In genomic region chr1:86429122-86429725, GRCh38 we compare ENCODE assay signal across 12 cellular contexts. TPM values are rescaled to one million over a fixed set of nuclear protein-coding genes. Genes with fewer than 3 reads are reported as not detected.
A peak's percentile ranks its signal among the peaks of the same experiment; 100 is the strongest.
DNase-seq lines count a peak whose midpoint lies in the region; ATAC-seq and TF ChIP-seq lines count a peak whose summit lies in the region.
"Had no signal": no experiment of that assay in that cellular context is flagged by ENCODE, and none has a peak within 500 bp of the region (broad histone marks: within the 10 kb centered on the region; RNA-seq: fewer than 3 reads in every experiment).

No MANE protein-coding gene starts in this region.

- H3K27me3 ChIP-seq in ovary, result no peaks in the 10 kb centered on the region

- H3K4me1 Mint-ChIP-seq in natural killer cell treated with Interleukin-12 subunit alpha and Interleukin-12 subunit beta and Interleukin-15 and Interleukin-18, amount 100 ng/mL, for 72 hours (ENCODE audit: low read depth in 2 of 2), result peaks cover 5 to 6% of the 10 kb centered on the region in 2 donors
- no peaks in the 10 kb centered on the region for H3K4me1 Mint-ChIP-seq in activated T-helper 1 cell treated with anti-CD3 and anti-CD28 coated beads, Interleukin-12 subunit alpha, Interleukin-12 subunit beta, Interleukin-2, Interleukin-4 antibody, amounts not matched to agents 30 ng/mL and 10 ng/mL and 1 ng/mL, durations not matched to agents 14 hours and 24 hours and 36 hours (ENCODE audit: low read depth)
- H3K4me1 Mint-ChIP-seq: activated naive CD8-positive, alpha-beta T cell treated with anti-CD3 and anti-CD28 coated beads for 36 hours had no signal

- no peak for TF ChIP-seq POLR2A in ovary (IDR thresholded peaks at IDR 0.05)

- peaks cover 5 to 9% of the 10 kb centered on the region in 2 donors for H3K27me3 Mint-ChIP-seq in natural killer cell treated with Interleukin-12 subunit alpha and Interleukin-12 subunit beta and Interleukin-15 and Interleukin-18, amount 100 ng/mL, for 72 hours
- H3K27me3 Mint-ChIP-seq in activated T-helper 1 cell treated with anti-CD3 and anti-CD28 coated beads, Interleukin-12 subunit alpha, Interleukin-12 subunit beta, Interleukin-2, Interleukin-4 antibody, amounts not matched to agents 30 ng/mL and 10 ng/mL and 1 ng/mL, durations not matched to agents 14 hours and 24 hours and 36 hours (ENCODE audit: insufficient read depth), result peaks cover 2% of the 10 kb centered on the region

- H3K4me3 Mint-ChIP-seq in natural killer cell treated with Interleukin-12 subunit alpha and Interleukin-12 subunit beta and Interleukin-15 and Interleukin-18, amount 100 ng/mL, for 72 hours, result no peak overlapping the region
- no peak overlapping the region for H3K4me3 Mint-ChIP-seq in activated T-helper 1 cell treated with anti-CD3 and anti-CD28 coated beads, Interleukin-12 subunit alpha, Interleukin-12 subunit beta, Interleukin-2, Interleukin-4 antibody, amounts not matched to agents 30 ng/mL and 10 ng/mL and 1 ng/mL, durations not matched to agents 14 hours and 24 hours and 36 hours
- H3K4me3 Mint-ChIP-seq: activated naive CD8-positive, alpha-beta T cell treated with anti-CD3 and anti-CD28 coated beads for 36 hours had no signal

- TF ChIP-seq CTCF in AG10803 (conservative IDR thresholded peaks at IDR 0.05; ENCODE audit: low read length) (no peak), choroid plexus epithelial cell (conservative IDR thresholded peaks at IDR 0.05; ENCODE audit: low read depth, low read length) (no peak), ovary (IDR thresholded peaks at IDR 0.05) (no peak)

- H3K4me3 ChIP-seq in AG10803 (ENCODE audit: low read length), result no peak overlapping the region
- H3K4me3 ChIP-seq in choroid plexus epithelial cell (ENCODE audit: low read depth, low read length), result no peak overlapping the region
- no peak overlapping the region for H3K4me3 ChIP-seq in ovary

- DNase-seq in AG10803 (ENCODE audit: low read depth) (peak; percentile 42), M059J (ENCODE audit: low read depth) (peak; percentile 54), choroid plexus epithelial cell (ENCODE audit: low read depth) (peak; percentile 37), ovary (no peak), NCI-H446 treated with DMSO at 0.1 percent for 48 hours (lab: John Stamatoyannopoulos, UW) (no peak)
- DNase-seq in natural killer cell treated with Interleukin-12 subunit alpha and Interleukin-12 subunit beta and Interleukin-15 and Interleukin-18, amount 100 ng/mL, for 72 hours (ENCODE audit: low spot score), result no peak
- DNase-seq in activated T-cell treated with anti-CD3 and anti-CD28 coated beads, Interleukin-2, amount 50 U/mL, for 48 hours, result no peak
- DNase-seq in activated T-helper 1 cell treated with anti-CD3 and anti-CD28 coated beads, Interleukin-12 subunit alpha, Interleukin-12 subunit beta, Interleukin-2, Interleukin-4 antibody, amounts not matched to agents 30 ng/mL and 10 ng/mL and 1 ng/mL, durations not matched to agents 14 hours and 24 hours and 36 hours (ENCODE audit: low spot score), result no peak
- DNase-seq: activated naive CD8-positive, alpha-beta T cell treated with anti-CD3 and anti-CD28 coated beads for 36 hours; effector memory CD4-positive, alpha-beta T cell had no signal

- H3K36me3 ChIP-seq in ovary, result no peaks in the 10 kb centered on the region

- H3K9me3 ChIP-seq in ovary, result no peaks in the 10 kb centered on the region

- no peaks in the 10 kb centered on the region for H3K36me3 Mint-ChIP-seq in natural killer cell treated with Interleukin-12 subunit alpha and Interleukin-12 subunit beta and Interleukin-15 and Interleukin-18, amount 100 ng/mL, for 72 hours
- H3K36me3 Mint-ChIP-seq in activated T-helper 1 cell treated with anti-CD3 and anti-CD28 coated beads, Interleukin-12 subunit alpha, Interleukin-12 subunit beta, Interleukin-2, Interleukin-4 antibody, amounts not matched to agents 30 ng/mL and 10 ng/mL and 1 ng/mL, durations not matched to agents 14 hours and 24 hours and 36 hours (ENCODE audit: low read depth), result no peaks in the 10 kb centered on the region
- H3K36me3 Mint-ChIP-seq: activated naive CD8-positive, alpha-beta T cell treated with anti-CD3 and anti-CD28 coated beads for 36 hours had no signal

- intact Hi-C loops in ovary (cut with DNase I), result no loop called here
- intact Hi-C loops in activated T-helper 1 cell treated with anti-CD3 and anti-CD28 coated beads, Interleukin-12 subunit alpha, Interleukin-12 subunit beta, Interleukin-2, Interleukin-4 antibody, amounts not matched to agents 30 ng/mL and 10 ng/mL and 1 ng/mL, durations not matched to agents 14 hours and 24 hours and 36 hours (cut with micrococcal nuclease), result no loop called here

- 73 to 77% (median 77%) methylated on average over 7 of the region's 7 CpGs for WGBS in ovary, 3 donors

- ATAC-seq in natural killer cell treated with Interleukin-12 subunit alpha and Interleukin-12 subunit beta and Interleukin-15 and Interleukin-18, amount 100 ng/mL, for 72 hours, result peak; percentile 43 to 53

- no peak overlapping the region for H3K27ac Mint-ChIP-seq in natural killer cell treated with Interleukin-12 subunit alpha and Interleukin-12 subunit beta and Interleukin-15 and Interleukin-18, amount 100 ng/mL, for 72 hours
- H3K27ac Mint-ChIP-seq in activated T-helper 1 cell treated with anti-CD3 and anti-CD28 coated beads, Interleukin-12 subunit alpha, Interleukin-12 subunit beta, Interleukin-2, Interleukin-4 antibody, amounts not matched to agents 30 ng/mL and 10 ng/mL and 1 ng/mL, durations not matched to agents 14 hours and 24 hours and 36 hours, result no peak overlapping the region
- H3K27ac Mint-ChIP-seq: activated naive CD8-positive, alpha-beta T cell treated with anti-CD3 and anti-CD28 coated beads for 36 hours had no signal

- H3K27ac ChIP-seq in ovary, result peak overlapping the region in 1 of 2 donors; percentile 65

- no peaks in the 10 kb centered on the region for H3K9me3 Mint-ChIP-seq in natural killer cell treated with Interleukin-12 subunit alpha and Interleukin-12 subunit beta and Interleukin-15 and Interleukin-18, amount 100 ng/mL, for 72 hours
- H3K9me3 Mint-ChIP-seq in activated T-helper 1 cell treated with anti-CD3 and anti-CD28 coated beads, Interleukin-12 subunit alpha, Interleukin-12 subunit beta, Interleukin-2, Interleukin-4 antibody, amounts not matched to agents 30 ng/mL and 10 ng/mL and 1 ng/mL, durations not matched to agents 14 hours and 24 hours and 36 hours, result no peaks in the 10 kb centered on the region
- H3K9me3 Mint-ChIP-seq: activated naive CD8-positive, alpha-beta T cell treated with anti-CD3 and anti-CD28 coated beads for 36 hours had no signal

- H3K4me1 ChIP-seq in ovary (ENCODE audit: insufficient read depth), result peaks cover 1% of the 10 kb centered on the region

- no peak for TF ChIP-seq EP300 in ovary (IDR thresholded peaks at IDR 0.05)

RNA-seq across cellular contexts. Expression of gene CLCA2, which starts 5.3 kb away (rescaled TPM):
- 0.15 and 0.30 TPM in 2 replicates for total RNA-seq in M059J (2014; rRNA removed; shearing (Covaris generic))
- not detected for total RNA-seq in natural killer cell treated with Interleukin-12 subunit alpha and Interleukin-12 subunit beta and Interleukin-15 and Interleukin-18, amount 100 ng/mL, for 72 hours
- under 1 TPM in 1 of 7 donors, not detected in 6; 0.07 TPM for total RNA-seq in ovary
- polyA plus RNA-seq in ovary, result under 1 TPM in 1 of 2 donors, not detected in 1; 0.25 TPM
- not detected in 2 replicates for total RNA-seq in activated T-helper 1 cell treated with anti-CD3 and anti-CD28 coated beads, Interleukin-12 subunit alpha, Interleukin-12 subunit beta, Interleukin-2, Interleukin-4 antibody, amounts not matched to agents 30 ng/mL and 10 ng/mL and 1 ng/mL, durations not matched to agents 14 hours and 24 hours and 36 hours
- total RNA-seq: activated naive CD8-positive, alpha-beta T cell treated with anti-CD3 and anti-CD28 coated beads for 36 hours; skeletal muscle tissue had no signal

RNA-seq across cellular contexts. Expression of gene ODF2L, which starts 33.1 kb away (rescaled TPM):
- total RNA-seq in M059J (2014; rRNA removed; shearing (Covaris generic)), result 20.5 and 35.1 TPM in 2 replicates
- 10 to 100 TPM; 35.4 to 36.6 TPM for total RNA-seq in natural killer cell treated with Interleukin-12 subunit alpha and Interleukin-12 subunit beta and Interleukin-15 and Interleukin-18, amount 100 ng/mL, for 72 hours
- total RNA-seq in ovary, result 10 to 100 TPM; 18.0 to 46.6 (median 32.1) TPM
- 10 to 100 TPM; 13.5 to 24.4 TPM for polyA plus RNA-seq in ovary
- 21.0 and 22.4 TPM in 2 replicates for total RNA-seq in activated T-helper 1 cell treated with anti-CD3 and anti-CD28 coated beads, Interleukin-12 subunit alpha, Interleukin-12 subunit beta, Interleukin-2, Interleukin-4 antibody, amounts not matched to agents 30 ng/mL and 10 ng/mL and 1 ng/mL, durations not matched to agents 14 hours and 24 hours and 36 hours

RNA-seq across cellular contexts. Expression of gene CLCA1, which starts 39.5 kb away (rescaled TPM):
- not detected in 2 replicates for total RNA-seq in M059J (2014; rRNA removed; shearing (Covaris generic))
- not detected for total RNA-seq in natural killer cell treated with Interleukin-12 subunit alpha and Interleukin-12 subunit beta and Interleukin-15 and Interleukin-18, amount 100 ng/mL, for 72 hours
- total RNA-seq in ovary, result 1 to 10 TPM in 1 of 7 donors, under 1 TPM in 2, not detected in 4; 0.07 to 1.5 (median 0.43) TPM
- polyA plus RNA-seq in ovary, result not detected
- not detected in 2 replicates for total RNA-seq in activated T-helper 1 cell treated with anti-CD3 and anti-CD28 coated beads, Interleukin-12 subunit alpha, Interleukin-12 subunit beta, Interleukin-2, Interleukin-4 antibody, amounts not matched to agents 30 ng/mL and 10 ng/mL and 1 ng/mL, durations not matched to agents 14 hours and 24 hours and 36 hours
- total RNA-seq: activated naive CD8-positive, alpha-beta T cell treated with anti-CD3 and anti-CD28 coated beads for 36 hours; skeletal muscle tissue had no signal
- polyA plus RNA-seq: BJ had no signal

Comparison
In these comparisons a context has a peak if more than half of its experiments do, and no peak if none do; other contexts are left out.
1. DNase-seq: peak in AG10803 (single experiment), M059J (single experiment) and choroid plexus epithelial cell (single experiment); none in natural killer cell treated with Interleukin-12 subunit alpha and Interleukin-12 subunit beta and Interleukin-15 and Interleukin-18, amount 100 ng/mL, for 72 hours (single experiment), activated T-cell treated with anti-CD3 and anti-CD28 coated beads, Interleukin-2, amount 50 U/mL, for 48 hours (0 of 2), ovary (0 of 5), NCI-H446 treated with DMSO at 0.1 percent for 48 hours (single experiment) and activated T-helper 1 cell treated with anti-CD3 and anti-CD28 coated beads, Interleukin-12 subunit alpha, Interleukin-12 subunit beta, Interleukin-2, Interleukin-4 antibody, amounts not matched to agents 30 ng/mL and 10 ng/mL and 1 ng/mL, durations not matched to agents 14 hours and 24 hours and 36 hours (single experiment).